1 cellular context compared by ENCODE assay signal in the genomic region with DNA sequence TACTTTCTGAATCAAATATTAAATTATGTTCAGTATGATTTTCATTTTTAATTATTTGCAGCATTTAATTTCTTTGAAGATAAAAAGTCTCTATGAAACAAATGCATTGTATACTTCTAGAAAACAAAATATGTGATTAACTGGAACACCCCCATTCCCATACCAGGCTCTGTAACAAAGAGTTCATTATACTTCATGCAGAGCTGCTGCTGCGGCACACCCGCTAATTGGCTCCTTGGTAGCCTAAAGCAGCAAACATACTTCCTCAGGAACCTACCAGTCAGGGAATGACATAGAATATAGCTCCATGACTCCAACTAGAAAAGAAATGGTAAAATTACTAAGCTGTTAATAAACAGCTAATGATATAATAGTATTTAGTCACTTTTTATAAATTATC.
TF ChIP-seq lines count a peak whose summit lies in the region.

No MANE protein-coding gene starts in this region.

TF ChIP-seq in GM23338, 12 proteins besides CTCF, POLR2A, EP300 and RAD21 (continued from another document):
- no peak for TF ChIP-seq ZNF462 (CRISPR knock-in tag; IDR thresholded peaks at IDR 0.05)
- TF ChIP-seq STAT1 (IDR thresholded peaks at IDR 0.05; ENCODE audit: unreplicated experiment): no peak
- TF ChIP-seq EZH2phosphoT487 (IDR thresholded peaks at IDR 0.05; ENCODE audit: unreplicated experiment): no peak
- no peak for TF ChIP-seq EZH2 (IDR thresholded peaks at IDR 0.05; ENCODE audit: low read depth, unreplicated experiment)
- TF ChIP-seq POLR2AphosphoS5 (IDR thresholded peaks at IDR 0.05; ENCODE audit: low read depth): no peak
- no peak for TF ChIP-seq ZNF114 (CRISPR knock-in tag; IDR thresholded peaks at IDR 0.05)
